ENCODE assay signal across 14 cellular contexts in the genomic region with DNA sequence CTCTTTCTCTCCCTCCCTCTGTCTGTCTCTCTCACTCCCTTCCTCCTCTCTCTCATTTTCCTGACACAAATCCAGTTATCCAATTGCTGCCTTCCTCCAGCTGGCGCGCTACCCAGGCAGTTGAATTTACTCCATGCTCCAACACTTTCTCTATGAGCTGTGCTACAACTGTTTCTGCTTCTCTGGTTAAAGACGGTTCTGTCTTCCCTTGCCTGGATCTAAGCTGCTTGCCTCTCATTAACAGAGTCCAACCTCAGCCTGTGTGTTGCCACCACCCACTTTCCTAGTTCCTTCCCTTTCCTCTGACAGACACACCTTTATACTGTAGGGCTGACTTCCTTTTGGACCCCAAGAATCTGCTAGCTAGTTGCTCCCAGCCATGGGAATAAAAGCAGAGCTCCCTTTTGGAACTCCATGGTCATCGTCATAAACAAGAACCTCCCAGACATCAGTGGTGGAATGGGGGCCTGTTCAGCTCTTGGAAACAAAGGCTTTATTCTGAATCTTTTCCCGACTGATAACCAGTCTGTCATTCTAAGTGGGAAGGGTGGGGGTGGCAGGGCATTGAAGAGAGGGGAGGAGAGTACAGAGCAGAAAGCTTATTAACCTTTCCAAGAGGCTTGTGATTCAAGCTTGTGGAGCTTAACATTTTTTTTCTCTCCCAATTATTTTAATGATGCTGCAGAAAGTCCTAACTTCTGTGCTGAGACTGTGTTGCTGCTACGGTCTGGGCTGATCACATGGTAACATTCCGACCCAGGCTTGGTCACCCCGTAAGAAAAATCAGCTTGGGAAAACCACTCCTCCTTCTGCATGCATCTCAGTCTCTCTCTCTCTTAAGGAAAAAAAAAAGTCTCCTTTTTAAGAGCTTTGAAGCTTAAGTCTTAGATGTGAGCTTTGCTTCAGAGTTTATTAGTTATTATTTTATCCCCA. TPM values are rescaled to one million over a fixed set of nuclear protein-coding genes. Genes with fewer than 3 reads are reported as not detected.
DNase-seq lines count a peak whose midpoint lies in the region; ATAC-seq, FAIRE-seq and TF ChIP-seq lines count a peak whose summit lies in the region.
"Had no signal": no experiment of that assay in that cellular context is flagged by ENCODE, and none has a peak within 500 bp of the region (broad histone marks: within the 10 kb centered on the region; RNA-seq: fewer than 3 reads in every experiment).

No MANE protein-coding gene starts in this region.

- H2AFZ ChIP-seq in astrocyte (ENCODE audit: low read depth, low read length) (no peak overlapping the region), smooth muscle cell (ENCODE audit: low read depth) (peak overlapping the region; percentile 85)

- intact Hi-C loops in left cardiac atrium (cut with DNase I), result no loop called here

- H3K4me3 ChIP-seq in astrocyte (ENCODE audit: insufficient read depth, low read depth, low read length), result no peak overlapping the region
- peak overlapping the region; percentile 1 for H3K4me3 ChIP-seq in smooth muscle cell
- H3K4me3 ChIP-seq in effector memory CD4-positive, alpha-beta T cell (ENCODE audit: insufficient read depth, low read depth, low read length, poor library complexity, severe bottlenecking), result no peak overlapping the region
- no peak overlapping the region for H3K4me3 ChIP-seq in CD8-positive, alpha-beta memory T cell (ENCODE audit: low read length)

- ATAC-seq in left cardiac atrium, result peak; percentile 59 to 63
- ATAC-seq in GM21526 (IDR thresholded peaks at IDR 0.05; ENCODE audit: low FRiP score, unreplicated experiment), result no peak

- no peak overlapping the region for H3K4me3 Mint-ChIP-seq in astrocyte (ENCODE audit: unreplicated experiment)
- H3K4me3 Mint-ChIP-seq in CD8-positive, alpha-beta memory T cell, result no peak overlapping the region
- H3K4me3 Mint-ChIP-seq: activated CD4-positive, alpha-beta T cell treated with anti-CD3 and anti-CD28 coated beads, Interleukin-2, amount 10 ng/mL, durations not matched to agents 7 days and 5 days; T-helper 1 cell treated with Interleukin-12 subunit alpha and Interleukin-12 subunit beta and Interleukin-4 antibody, amounts not matched to agents 30 μg/mL and 1 μg/mL, for 36 hours had no signal

- no peaks in the 10 kb centered on the region for H3K27me3 Mint-ChIP-seq in astrocyte (ENCODE audit: low read depth, unreplicated experiment)
- no peaks in the 10 kb centered on the region for H3K27me3 Mint-ChIP-seq in CD8-positive, alpha-beta memory T cell
- H3K27me3 Mint-ChIP-seq: activated CD4-positive, alpha-beta T cell treated with anti-CD3 and anti-CD28 coated beads, Interleukin-2, amount 10 ng/mL, durations not matched to agents 7 days and 5 days had no signal

- no peaks in the 10 kb centered on the region for H3K36me3 Mint-ChIP-seq in astrocyte (ENCODE audit: low read depth, unreplicated experiment)
- H3K36me3 Mint-ChIP-seq in CD8-positive, alpha-beta memory T cell, result no peaks in the 10 kb centered on the region

- H3K4me1 ChIP-seq in astrocyte (ENCODE audit: insufficient read depth, low read length) (no peaks in the 10 kb centered on the region), smooth muscle cell (ENCODE audit: low read depth) (no peaks in the 10 kb centered on the region)
- H3K4me1 ChIP-seq in effector memory CD4-positive, alpha-beta T cell (ENCODE audit: control insufficient read depth, insufficient read depth, low read length, poor library complexity, severe bottlenecking), result no peaks in the 10 kb centered on the region
- H3K4me1 ChIP-seq in CD8-positive, alpha-beta memory T cell (ENCODE audit: insufficient read depth, low read length), result no peaks in the 10 kb centered on the region

- 40% methylated on average over 8 of the region's 8 CpGs for WGBS in smooth muscle cell (ENCODE audit: low lambda C conversion rate)

- CTCF ChIA-PET in CD8-positive, alpha-beta memory T cell (lab: Charles Lee), result interaction anchor here (1.2 kb wide), 1 partner anchor 10 kb away, joined by 4 read pairs; no protein-coding TSS in a partner anchor

- no peak overlapping the region for H3K27ac Mint-ChIP-seq in astrocyte (ENCODE audit: unreplicated experiment)
- H3K27ac Mint-ChIP-seq in CD8-positive, alpha-beta memory T cell, result no peak overlapping the region
- H3K27ac Mint-ChIP-seq: activated CD4-positive, alpha-beta T cell treated with anti-CD3 and anti-CD28 coated beads, Interleukin-2, amount 10 ng/mL, durations not matched to agents 7 days and 5 days; T-helper 1 cell treated with Interleukin-12 subunit alpha and Interleukin-12 subunit beta and Interleukin-4 antibody, amounts not matched to agents 30 μg/mL and 1 μg/mL, for 36 hours had no signal

- no peaks in the 10 kb centered on the region for H3K27me3 ChIP-seq in astrocyte (ENCODE audit: insufficient read depth, low read length)
- H3K27me3 ChIP-seq in smooth muscle cell (ENCODE audit: low read depth), result no peaks in the 10 kb centered on the region
- H3K27me3 ChIP-seq in effector memory CD4-positive, alpha-beta T cell (replicated peaks; ENCODE audit: control insufficient read depth, insufficient read depth, low read length, poor library complexity, severe bottlenecking), result no peaks in the 10 kb centered on the region
- H3K27me3 ChIP-seq in CD8-positive, alpha-beta memory T cell (ENCODE audit: insufficient read depth, low read length, poor library complexity, severe bottlenecking), result no peaks in the 10 kb centered on the region

- H3K9ac ChIP-seq in astrocyte (ENCODE audit: low read length), result no peak overlapping the region
- no peak overlapping the region for H3K9ac ChIP-seq in smooth muscle cell (ENCODE audit: low read depth)

- no peak for FAIRE-seq in astrocyte (lab: Jason Lieb, UNC)

- TF ChIP-seq CTCF in astrocyte (IDR thresholded peaks at IDR 0.05; ENCODE audit: insufficient read depth, low read depth, low read length) (no peak), smooth muscle cell (IDR thresholded peaks at IDR 0.05; ENCODE audit: borderline replicate concordance, insufficient read depth, poor library complexity, severe bottlenecking) (no peak)

- POLR2A ChIA-PET in CD8-positive, alpha-beta memory T cell (lab: Charles Lee), result no interaction called here

- H3K79me2 ChIP-seq in astrocyte (ENCODE audit: insufficient read depth, low read length) (no peaks in the 10 kb centered on the region), smooth muscle cell (ENCODE audit: low read depth) (no peaks in the 10 kb centered on the region)

- H3K27ac ChIP-seq in astrocyte (ENCODE audit: low read depth, low read length), result no peak overlapping the region
- H3K27ac ChIP-seq in smooth muscle cell (ENCODE audit: low read depth), result no peak overlapping the region
- H3K27ac ChIP-seq in effector memory CD4-positive, alpha-beta T cell (ENCODE audit: insufficient read depth, low read length, poor library complexity, severe bottlenecking), result no peak overlapping the region
- no peak overlapping the region for H3K27ac ChIP-seq in CD8-positive, alpha-beta memory T cell (ENCODE audit: low read depth, low read length)
- H3K27ac ChIP-seq: C4-2B had no signal

- DNase-seq in astrocyte (ENCODE audit: low read depth) (peak; percentile 6), left cardiac atrium (no peak), midbrain (lab: John Stamatoyannopoulos, UW) (peak; percentile 12), smooth muscle cell (lab: John Stamatoyannopoulos, UW; ENCODE audit: unreplicated experiment) (no peak), NCI-H526 (lab: John Stamatoyannopoulos, UW) (no peak)
- DNase-seq in effector memory CD4-positive, alpha-beta T cell, result no peak
- DNase-seq in CD8-positive, alpha-beta memory T cell, result no peak
- DNase-seq: activated CD4-positive, alpha-beta T cell treated with anti-CD3 and anti-CD28 coated beads, Interleukin-2, amount 10 ng/mL, durations not matched to agents 7 days and 5 days; activated effector memory CD4-positive, alpha-beta T cell treated with anti-CD3 and anti-CD28 coated beads, Interleukin-2, amount 50 U/mL, for 16 hours; Kasumi-1; NCI-H2029 treated with DMSO at 0.1 percent for 48 hours had no signal

- H3K9me3 ChIP-seq in astrocyte (ENCODE audit: insufficient read depth, low read depth, low read length), result no peaks in the 10 kb centered on the region
- no peaks in the 10 kb centered on the region for H3K9me3 ChIP-seq in smooth muscle cell (replicated peaks; ENCODE audit: low read depth)
- H3K9me3 ChIP-seq in effector memory CD4-positive, alpha-beta T cell (ENCODE audit: control insufficient read depth, low read length), result no peaks in the 10 kb centered on the region
- no peaks in the 10 kb centered on the region for H3K9me3 ChIP-seq in CD8-positive, alpha-beta memory T cell (ENCODE audit: low read length)

- H3K36me3 ChIP-seq in astrocyte (ENCODE audit: insufficient read depth, low read length) (no peaks in the 10 kb centered on the region), smooth muscle cell (ENCODE audit: low read depth) (no peaks in the 10 kb centered on the region)
- H3K36me3 ChIP-seq in effector memory CD4-positive, alpha-beta T cell (ENCODE audit: control insufficient read depth, insufficient read depth, low read length), result no peaks in the 10 kb centered on the region
- H3K36me3 ChIP-seq in CD8-positive, alpha-beta memory T cell (ENCODE audit: insufficient read depth, low read length), result no peaks in the 10 kb centered on the region

- H3F3A ChIP-seq in smooth muscle cell (ENCODE audit: low read depth), result no peaks in the 10 kb centered on the region

- peaks cover 13% of the 10 kb centered on the region for H3K4me1 Mint-ChIP-seq in astrocyte (ENCODE audit: low read depth, unreplicated experiment)
- no peaks in the 10 kb centered on the region for H3K4me1 Mint-ChIP-seq in CD8-positive, alpha-beta memory T cell
- H3K4me1 Mint-ChIP-seq: activated CD4-positive, alpha-beta T cell treated with anti-CD3 and anti-CD28 coated beads, Interleukin-2, amount 10 ng/mL, durations not matched to agents 7 days and 5 days had no signal

- no peaks in the 10 kb centered on the region for H4K20me1 ChIP-seq in astrocyte (ENCODE audit: insufficient read depth, low read length)
- no peaks in the 10 kb centered on the region for H4K20me1 ChIP-seq in smooth muscle cell (ENCODE audit: low read depth)

- H3K4me2 ChIP-seq in astrocyte (ENCODE audit: low read length) (no peak overlapping the region), smooth muscle cell (peak overlapping the region; percentile 41)

- no peaks in the 10 kb centered on the region for H3K9me3 Mint-ChIP-seq in astrocyte (ENCODE audit: unreplicated experiment)
- peaks cover 0 to 12% (median 0%) of the 10 kb centered on the region in 5 donors for H3K9me3 Mint-ChIP-seq in CD8-positive, alpha-beta memory T cell
- H3K9me3 Mint-ChIP-seq: activated CD4-positive, alpha-beta T cell treated with anti-CD3 and anti-CD28 coated beads, Interleukin-2, amount 10 ng/mL, durations not matched to agents 7 days and 5 days had no signal

RNA-seq across cellular contexts. Expression of gene BMP2, which starts 31.3 kb away (rescaled TPM):
- total RNA-seq in astrocyte (4.7 and 9.2 TPM in 2 replicates), left cardiac atrium (1 to 10 TPM; 4.7 to 6.1 TPM), smooth muscle cell (9.3 and 17.8 TPM in 2 replicates)
- polyA plus RNA-seq in smooth muscle cell, result 10.6 and 27.6 TPM in 2 replicates
- total RNA-seq in CD8-positive, alpha-beta memory T cell, result not detected
- polyA plus RNA-seq in CD8-positive, alpha-beta memory T cell, result not detected
- total RNA-seq: activated CD4-positive, alpha-beta T cell treated with anti-CD3 and anti-CD28 coated beads, Interleukin-2, amount 10 ng/mL, durations not matched to agents 7 days and 5 days had no signal

Comparison
In these comparisons a context has a peak if more than half of its experiments do, and no peak if none do; other contexts are left out.
1. DNase-seq: peak in astrocyte (single experiment) and midbrain (single experiment); none in left cardiac atrium (single experiment), smooth muscle cell (single experiment), NCI-H526 (0 of 2), effector memory CD4-positive, alpha-beta T cell (0 of 3) and CD8-positive, alpha-beta memory T cell (0 of 5).